In the genomic region with DNA sequence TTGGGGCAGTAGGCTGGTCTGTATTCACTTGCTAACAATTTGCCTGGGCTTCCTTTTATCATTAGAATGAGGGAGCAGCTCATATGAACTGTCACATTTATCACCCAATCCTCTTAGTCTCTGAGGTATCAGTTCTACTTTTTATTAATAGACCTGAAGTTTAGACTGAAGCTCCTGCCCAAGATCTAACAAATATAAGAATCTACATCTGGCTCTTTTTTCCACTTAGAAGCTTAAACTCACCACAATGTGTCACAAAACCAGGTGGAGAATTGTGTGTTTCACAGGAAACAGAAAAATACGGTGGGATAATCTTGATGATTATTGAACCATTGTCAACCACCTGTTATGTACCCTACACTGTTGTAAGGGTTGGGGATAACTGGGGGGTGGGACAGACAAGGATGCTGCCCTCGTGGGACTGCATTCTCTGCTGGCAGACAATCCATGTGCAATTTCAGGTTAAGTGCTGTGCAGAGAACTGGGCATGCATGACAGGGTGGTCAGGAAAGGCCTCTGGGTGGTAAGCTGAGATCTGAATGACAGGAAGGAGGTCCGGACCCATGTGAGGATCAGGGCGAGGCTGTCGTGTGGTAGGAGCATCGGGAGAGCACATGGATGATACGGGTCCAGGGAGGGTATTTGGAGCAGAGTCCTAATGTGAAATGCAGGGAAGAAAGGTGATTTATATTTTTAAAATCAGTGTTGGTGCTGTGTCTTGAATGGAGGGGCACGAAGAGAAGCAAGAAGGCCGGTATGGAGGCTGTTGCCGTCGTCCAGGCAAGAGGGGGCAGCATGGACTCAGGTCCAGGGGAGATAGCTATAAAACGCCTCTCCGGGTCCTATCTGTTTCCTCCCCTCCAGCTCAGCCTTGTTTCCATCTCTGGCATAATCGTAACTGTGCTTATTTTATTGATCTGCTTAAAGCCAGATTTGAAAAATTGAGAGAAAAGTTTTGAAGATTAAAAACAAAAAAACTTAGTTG, we compare ENCODE assay signal across 11 cellular contexts. TPM values are rescaled to one million over a fixed set of nuclear protein-coding genes. Genes with fewer than 3 reads are reported as not detected.
DNase-seq lines count a peak whose midpoint lies in the region; ATAC-seq, FAIRE-seq and TF ChIP-seq lines count a peak whose summit lies in the region.
"Had no signal": no experiment of that assay in that cellular context is flagged by ENCODE, and none has a peak within 500 bp of the region (broad histone marks: within the 10 kb centered on the region; RNA-seq: fewer than 3 reads in every experiment).

No MANE protein-coding gene starts in this region.

- peaks cover 17% of the 10 kb centered on the region for H3K36me3 Mint-ChIP-seq in astrocyte (ENCODE audit: low read depth, unreplicated experiment)
- peaks cover 18% of the 10 kb centered on the region for H3K36me3 Mint-ChIP-seq in activated T-cell treated with anti-CD3 and anti-CD28 coated beads, Interleukin-2, amount 50 U/mL, for 4 hours (ENCODE audit: insufficient read depth)

- H3K27me3 Mint-ChIP-seq in astrocyte (ENCODE audit: low read depth, unreplicated experiment), result no peaks in the 10 kb centered on the region
- no peaks in the 10 kb centered on the region for H3K27me3 Mint-ChIP-seq in activated T-cell treated with anti-CD3 and anti-CD28 coated beads, Interleukin-2, amount 50 U/mL, for 4 hours (ENCODE audit: low read depth)

- H3K36me3 ChIP-seq in astrocyte (ENCODE audit: insufficient read depth, low read length), result peaks cover 32% of the 10 kb centered on the region

- peaks cover 11% of the 10 kb centered on the region for H3K4me1 ChIP-seq in astrocyte (ENCODE audit: insufficient read depth, low read length)

- no peak overlapping the region for H3K9ac ChIP-seq in astrocyte (ENCODE audit: low read length)

- no peak overlapping the region for H2AFZ ChIP-seq in astrocyte (ENCODE audit: low read depth, low read length)

- H3K4me3 ChIP-seq in astrocyte (ENCODE audit: insufficient read depth, low read depth, low read length), result no peak overlapping the region

- H3K27ac Mint-ChIP-seq in astrocyte (ENCODE audit: unreplicated experiment), result peak overlapping the region; percentile 35

- DNase-seq in CD1c-positive myeloid dendritic cell (ENCODE audit: extremely low spot score), result peak; percentile 57
- no peak for DNase-seq in astrocyte (ENCODE audit: low read depth)
- DNase-seq in ACHN, result no peak
- DNase-seq in iPS-NIHi11 (ENCODE audit: low spot score), result no peak
- DNase-seq in activated T-cell treated with anti-CD3 and anti-CD28 coated beads, Interleukin-2, amount 50 U/mL, for 4 hours, result no peak
- DNase-seq in activated naive CD4-positive, alpha-beta T cell treated with anti-CD3 and anti-CD28 coated beads, Interleukin-2, amount 50 U/mL, for 16 hours, result no peak

- no peaks in the 10 kb centered on the region for H3K9me3 ChIP-seq in astrocyte (ENCODE audit: insufficient read depth, low read depth, low read length)

- TF ChIP-seq CTCF in astrocyte (IDR thresholded peaks at IDR 0.05; ENCODE audit: insufficient read depth, low read depth, low read length), result no peak

- H3K27me3 ChIP-seq in astrocyte (ENCODE audit: insufficient read depth, low read length), result no peaks in the 10 kb centered on the region

- in situ Hi-C loops in ACHN (cut with HindIII; ENCODE audit: low pct_ligation_motif_present, low pct_unique_long_range_greater_than_20kb, low sequenced_read_pairs), result no loop called here

- H3K4me2 ChIP-seq in astrocyte (ENCODE audit: low read length), result no peak overlapping the region

- ATAC-seq in GM19455 (IDR thresholded peaks at IDR 0.05; ENCODE audit: unreplicated experiment) (peak; percentile 71), HG03196 (IDR thresholded peaks at IDR 0.05; ENCODE audit: unreplicated experiment) (peak; percentile 64)
- ATAC-seq in activated T-cell treated with anti-CD3 and anti-CD28 coated beads, Interleukin-2, amount 50 U/mL, for 4 hours, result no peak

- FAIRE-seq in astrocyte (lab: Jason Lieb, UNC), result no peak
- FAIRE-seq: colon, G401.6, RCC 7860 had no signal

- peaks cover 23% of the 10 kb centered on the region for H4K20me1 ChIP-seq in astrocyte (ENCODE audit: insufficient read depth, low read length)

- no peaks in the 10 kb centered on the region for H3K9me3 Mint-ChIP-seq in astrocyte (ENCODE audit: unreplicated experiment)
- no peaks in the 10 kb centered on the region for H3K9me3 Mint-ChIP-seq in activated T-cell treated with anti-CD3 and anti-CD28 coated beads, Interleukin-2, amount 50 U/mL, for 4 hours

- peaks cover 10% of the 10 kb centered on the region for H3K4me1 Mint-ChIP-seq in astrocyte (ENCODE audit: low read depth, unreplicated experiment)
- peaks cover 5% of the 10 kb centered on the region for H3K4me1 Mint-ChIP-seq in activated T-cell treated with anti-CD3 and anti-CD28 coated beads, Interleukin-2, amount 50 U/mL, for 4 hours (ENCODE audit: low read depth)

- no peak overlapping the region for H3K4me3 Mint-ChIP-seq in astrocyte (ENCODE audit: unreplicated experiment)
- H3K4me3 Mint-ChIP-seq in activated T-cell treated with anti-CD3 and anti-CD28 coated beads, Interleukin-2, amount 50 U/mL, for 4 hours, result no peak overlapping the region

- H3K27ac ChIP-seq in astrocyte (ENCODE audit: low read depth, low read length), result no peak overlapping the region

- peaks cover 23% of the 10 kb centered on the region for H3K79me2 ChIP-seq in astrocyte (ENCODE audit: insufficient read depth, low read length)

RNA-seq across cellular contexts. Expression of gene MYL12B, which starts 17.6 kb away (rescaled TPM):
- 374 and 433 TPM in 2 replicates for total RNA-seq in astrocyte
- total RNA-seq in activated T-cell treated with anti-CD3 and anti-CD28 coated beads, Interleukin-2, amount 50 U/mL, for 4 hours, result 100 to 1,000 TPM; 190 to 203 (median 194) TPM

RNA-seq across cellular contexts. Expression of gene MYL12A, which starts 31.9 kb away (rescaled TPM):
- total RNA-seq in astrocyte, result 659 and 682 TPM in 2 replicates
- 100 to 1,000 TPM; 166 to 171 (median 169) TPM for total RNA-seq in activated T-cell treated with anti-CD3 and anti-CD28 coated beads, Interleukin-2, amount 50 U/mL, for 4 hours

RNA-seq across cellular contexts. Expression of gene MYOM1, which starts 59.7 kb away (rescaled TPM):
- total RNA-seq in astrocyte, result 0.57 and 0.94 TPM in 2 replicates
- under 1 TPM; 0.16 to 0.42 (median 0.25) TPM for total RNA-seq in activated T-cell treated with anti-CD3 and anti-CD28 coated beads, Interleukin-2, amount 50 U/mL, for 4 hours

Comparison
In these comparisons a context has a peak if more than half of its experiments do, and no peak if none do; other contexts are left out.
1. ATAC-seq: peak in GM19455 (single experiment) and HG03196 (single experiment); none in activated T-cell treated with anti-CD3 and anti-CD28 coated beads, Interleukin-2, amount 50 U/mL, for 4 hours (0 of 2).